ENCODE assay signal across 9 cellular contexts in genomic region chr7:136086712-136087111, GRCh38.
DNase-seq lines count a peak whose midpoint lies in the region; ATAC-seq and TF ChIP-seq lines count a peak whose summit lies in the region.
"Had no signal": no experiment of that assay in that cellular context is flagged by ENCODE, and none has a peak within 500 bp of the region (broad histone marks: within the 10 kb centered on the region; RNA-seq: fewer than 3 reads in every experiment).

No MANE protein-coding gene starts in this region.

- H3K27me3 ChIP-seq in Caco-2 (replicated peaks; ENCODE audit: control insufficient read depth, insufficient read depth, low read length): no peaks in the 10 kb centered on the region
- no peaks in the 10 kb centered on the region for H3K27me3 ChIP-seq in neural progenitor cell

- no peak overlapping the region for H3K9ac ChIP-seq in neural progenitor cell

- H3K9me3 ChIP-seq in Caco-2 (no peaks in the 10 kb centered on the region), T-helper 17 cell (ENCODE audit: control insufficient read depth, low read length, poor library complexity, severe bottlenecking) (no peaks in the 10 kb centered on the region), neural progenitor cell (ENCODE audit: low read depth) (no peaks in the 10 kb centered on the region)

- H3K4me3 ChIP-seq in Caco-2 (ENCODE audit: low read depth, low read length): peak overlapping the region; percentile 24
- peak overlapping the region; percentile 47 for H3K4me3 ChIP-seq in fibroblast of villous mesenchyme (ENCODE audit: low read depth, low read length)
- H3K4me3 ChIP-seq in neural progenitor cell: no peak overlapping the region

- no TSS peak for BruUV-seq in Caco-2 (replicated peaks; lab: Mats Ljungman, UMichigan)

- no peaks in the 10 kb centered on the region for H3K4me1 Mint-ChIP-seq in Caco-2 (ENCODE audit: low read depth, unreplicated experiment)
- peaks cover 12% of the 10 kb centered on the region for H3K4me1 Mint-ChIP-seq in T-helper 17 cell
- peaks cover 5% of the 10 kb centered on the region for H3K4me1 Mint-ChIP-seq in neural progenitor cell

- H2AFZ ChIP-seq in neural progenitor cell (replicated peaks): peak overlapping the region; percentile 64

- POLR2A ChIA-PET in Caco-2 (lab: Charles Lee): no interaction called here

- no peak overlapping the region for H3K27ac ChIP-seq in neural progenitor cell
- H3K27ac ChIP-seq: VCaP had no signal

- H4K20me1 ChIP-seq in neural progenitor cell (ENCODE audit: low read depth): no peaks in the 10 kb centered on the region

- no peaks in the 10 kb centered on the region for H3K79me2 ChIP-seq in neural progenitor cell (ENCODE audit: low read depth)

- intact Hi-C loops in Caco-2 (cut with micrococcal nuclease; ENCODE audit: unreplicated experiment): loop anchor here (10.0 kb wide), 1 partner anchor 282 kb away; no protein-coding TSS in a partner anchor

- TF ChIP-seq CTCF in Caco-2 (IDR thresholded peaks at IDR 0.05; ENCODE audit: insufficient read depth in 1 of 2, low read depth in 1 of 2, low read length in 1 of 2, severe bottlenecking in 1 of 2, unreplicated experiment in 1 of 2): no peak
- no peak for TF ChIP-seq CTCF in fibroblast of villous mesenchyme (IDR thresholded peaks at IDR 0.05; ENCODE audit: insufficient read depth, low read depth, low read length)
- no peak for TF ChIP-seq CTCF in neural progenitor cell (IDR thresholded peaks at IDR 0.05)

- peak overlapping the region; percentile 59 for H3K4me3 Mint-ChIP-seq in Caco-2 (ENCODE audit: unreplicated experiment)
- peak overlapping the region; percentile 59 for H3K4me3 Mint-ChIP-seq in T-helper 17 cell
- H3K4me3 Mint-ChIP-seq in neural progenitor cell: no peak overlapping the region

- peak overlapping the region; percentile 15 for H3K4me2 ChIP-seq in neural progenitor cell

- H3K36me3 ChIP-seq in Caco-2 (ENCODE audit: control insufficient read depth, insufficient read depth, low read length): no peaks in the 10 kb centered on the region
- no peaks in the 10 kb centered on the region for H3K36me3 ChIP-seq in neural progenitor cell

- H3K9me3 Mint-ChIP-seq in Caco-2 (ENCODE audit: unreplicated experiment): no peaks in the 10 kb centered on the region
- H3K9me3 Mint-ChIP-seq in neural progenitor cell: peaks cover 2% of the 10 kb centered on the region

- ATAC-seq in GM19438 (IDR thresholded peaks at IDR 0.05; ENCODE audit: low read depth, unreplicated experiment): peak; percentile 64
- peak; percentile 98 for ATAC-seq in T-helper 17 cell

- no peaks in the 10 kb centered on the region for H3F3A ChIP-seq in neural progenitor cell (ENCODE audit: low read depth)

- DNase-seq in Caco-2 (peak; percentile 77 to 81), HS-5 (ENCODE audit: low read depth) (peak; percentile 44), T-helper 17 cell (no peak), fibroblast of villous mesenchyme (ENCODE audit: low read depth) (peak; percentile 82), neural progenitor cell (ENCODE audit: low spot score) (peak; percentile 71), KG1 (lab: John Stamatoyannopoulos, UW) (no peak)
- DNase-seq in activated naive CD4-positive, alpha-beta T cell treated with anti-CD3 and anti-CD28 coated beads, Interleukin-2, amount 50 U/mL, for 16 hours: no peak

- H3K4me1 ChIP-seq in Caco-2 (peaks cover 11% of the 10 kb centered on the region; the same call in 1 of the 2 replicates), neural progenitor cell (peaks cover 13% of the 10 kb centered on the region)

- CTCF ChIA-PET in Caco-2 (lab: Charles Lee): no interaction called here

- peaks cover 6% of the 10 kb centered on the region for H3K27me3 Mint-ChIP-seq in Caco-2 (ENCODE audit: insufficient read depth, unreplicated experiment)
- H3K27me3 Mint-ChIP-seq in T-helper 17 cell: no peaks in the 10 kb centered on the region
- no peaks in the 10 kb centered on the region for H3K27me3 Mint-ChIP-seq in neural progenitor cell (ENCODE audit: insufficient read depth, low read depth)

- H3K36me3 Mint-ChIP-seq in Caco-2 (ENCODE audit: insufficient read depth, unreplicated experiment): no peaks in the 10 kb centered on the region
- H3K36me3 Mint-ChIP-seq in T-helper 17 cell (ENCODE audit: low read depth): peaks cover 6% of the 10 kb centered on the region
- no peaks in the 10 kb centered on the region for H3K36me3 Mint-ChIP-seq in neural progenitor cell

- H3K27ac Mint-ChIP-seq in Caco-2 (ENCODE audit: unreplicated experiment) (peak overlapping the region; percentile 20), T-helper 17 cell (peak overlapping the region; percentile 37), neural progenitor cell (no peak overlapping the region)

Comparison
In these comparisons a context has a peak if more than half of its experiments do, and no peak if none do; other contexts are left out.
1. DNase-seq: peak in Caco-2 (2 of 2), HS-5 (single experiment), fibroblast of villous mesenchyme (single experiment) and neural progenitor cell (single experiment); none in T-helper 17 cell (0 of 3), KG1 (single experiment) and activated naive CD4-positive, alpha-beta T cell treated with anti-CD3 and anti-CD28 coated beads, Interleukin-2, amount 50 U/mL, for 16 hours (single experiment).